In genomic region chr4:103451341-103451740, GRCh38 we compare ENCODE assay signal across 19 cellular contexts.
DNase-seq lines count a peak whose midpoint lies in the region; ATAC-seq, FAIRE-seq and TF ChIP-seq lines count a peak whose summit lies in the region.
"Had no signal": no experiment of that assay in that cellular context is flagged by ENCODE, and none has a peak within 500 bp of the region (broad histone marks: within the 10 kb centered on the region; RNA-seq: fewer than 3 reads in every experiment).

No MANE protein-coding gene starts in this region.

- H3K27ac ChIP-seq in breast epithelium (no peak overlapping the region), RWPE2 (ENCODE audit: poor library complexity, severe bottlenecking) (peak overlapping the region; percentile 97), keratinocyte (ENCODE audit: control insufficient read depth, insufficient read depth, low read length) (no peak overlapping the region), psoas muscle (no peak overlapping the region)
- H3K27ac ChIP-seq: 22Rv1, BLaER1 had no signal

- H3K9me1 ChIP-seq in keratinocyte (ENCODE audit: control insufficient read depth, extremely low read depth, insufficient read depth, low read length): no peaks in the 10 kb centered on the region

- no peak for TF ChIP-seq POLR2A in breast epithelium (IDR thresholded peaks at IDR 0.05)

- H3K27ac Mint-ChIP-seq in MCF 10A (ENCODE audit: low read depth, unreplicated experiment): no peak overlapping the region
- H3K27ac Mint-ChIP-seq: IgD-negative memory B cell had no signal

- H3K4me1 Mint-ChIP-seq in MCF 10A (ENCODE audit: insufficient read depth, unreplicated experiment): no peaks in the 10 kb centered on the region
- no peaks in the 10 kb centered on the region for H3K4me1 Mint-ChIP-seq in activated T-cell treated with anti-CD3 and anti-CD28 coated beads, Interleukin-2, amount 50 U/mL, for 4 hours (ENCODE audit: low read depth)
- H3K4me1 Mint-ChIP-seq: IgD-negative memory B cell had no signal

- no peak overlapping the region for H3K4me3 Mint-ChIP-seq in MCF 10A (ENCODE audit: unreplicated experiment)
- H3K4me3 Mint-ChIP-seq in activated T-cell treated with anti-CD3 and anti-CD28 coated beads, Interleukin-2, amount 50 U/mL, for 4 hours: no peak overlapping the region
- H3K4me3 Mint-ChIP-seq: IgD-negative memory B cell had no signal

- H4K20me1 ChIP-seq in keratinocyte (ENCODE audit: control insufficient read depth, extremely low read depth, insufficient read depth, low read length): no peaks in the 10 kb centered on the region
- H4K20me1 ChIP-seq: BLaER1 had no signal

- H3K9me3 ChIP-seq in breast epithelium: peaks cover 0 to 10% of the 10 kb centered on the region in 2 donors
- H3K9me3 ChIP-seq in RWPE2 (ENCODE audit: severe bottlenecking): peaks cover 3% of the 10 kb centered on the region
- no peaks in the 10 kb centered on the region for H3K9me3 ChIP-seq in keratinocyte (ENCODE audit: control insufficient read depth, low read depth, low read length)
- H3K9me3 ChIP-seq in psoas muscle: peaks cover 14% of the 10 kb centered on the region
- H3K9me3 ChIP-seq: BLaER1, HAP-1 had no signal

- intact Hi-C loops in MCF 10A (cut with micrococcal nuclease): no loop called here
- intact Hi-C loops in breast epithelium (cut with DNase I; ENCODE audit: low total_unique reads): no loop called here
- intact Hi-C loops in psoas muscle (cut with DNase I): no loop called here

- peak; percentile 82 for FAIRE-seq in keratinocyte (lab: Jason Lieb, UNC)
- FAIRE-seq: GM19239, RCC 7860 had no signal

- dilution Hi-C loops in keratinocyte (cut with MboI; ENCODE audit: extremely low pct_ligation_motif_present, low sequenced_read_pairs): no loop called here

- H3K4me2 ChIP-seq in keratinocyte (ENCODE audit: control insufficient read depth, extremely low read depth, insufficient read depth, low read depth, low read length): peak overlapping the region; percentile 35
- H3K4me2 ChIP-seq: BLaER1 had no signal

- no peak for TF ChIP-seq CTCF in MCF 10A (IDR thresholded peaks at IDR 0.05; ENCODE audit: unreplicated experiment)
- no peak for TF ChIP-seq CTCF in breast epithelium (IDR thresholded peaks at IDR 0.05)
- TF ChIP-seq CTCF in RWPE2 (IDR thresholded peaks at IDR 0.05; ENCODE audit: poor library complexity, severe bottlenecking): no peak
- no peak for TF ChIP-seq CTCF in keratinocyte (optimal IDR thresholded peaks at IDR 0.05 in 1 of 3, IDR thresholded peaks at IDR 0.05 in 1 of 3, conservative IDR thresholded peaks at IDR 0.05 in 1 of 3; ENCODE audit: extremely low read depth in 1 of 3, insufficient read depth in 2 of 3, low read length in 3 of 3)
- TF ChIP-seq CTCF in psoas muscle (IDR thresholded peaks at IDR 0.05): no peak

- no peaks in the 10 kb centered on the region for H3K36me3 Mint-ChIP-seq in MCF 10A (ENCODE audit: insufficient read depth, unreplicated experiment)
- H3K36me3 Mint-ChIP-seq in activated T-cell treated with anti-CD3 and anti-CD28 coated beads, Interleukin-2, amount 50 U/mL, for 4 hours (ENCODE audit: insufficient read depth): no peaks in the 10 kb centered on the region

- BruUV-seq in MCF 10A (replicated peaks; lab: Mats Ljungman, UMichigan): no TSS peak

- no peaks in the 10 kb centered on the region for H3K27me3 Mint-ChIP-seq in MCF 10A (ENCODE audit: insufficient read depth, unreplicated experiment)
- no peaks in the 10 kb centered on the region for H3K27me3 Mint-ChIP-seq in activated T-cell treated with anti-CD3 and anti-CD28 coated beads, Interleukin-2, amount 50 U/mL, for 4 hours (ENCODE audit: low read depth)
- H3K27me3 Mint-ChIP-seq: IgD-negative memory B cell had no signal

- CTCF ChIA-PET in MCF 10A (lab: Yijun Ruan, JAX): no interaction called here

- H3K9me3 Mint-ChIP-seq in MCF 10A (ENCODE audit: unreplicated experiment): no peaks in the 10 kb centered on the region
- H3K9me3 Mint-ChIP-seq in activated T-cell treated with anti-CD3 and anti-CD28 coated beads, Interleukin-2, amount 50 U/mL, for 4 hours: no peaks in the 10 kb centered on the region

- peak; percentile 61 for DNase-seq in MCF 10A (ENCODE audit: unreplicated experiment)
- DNase-seq in breast epithelium (ENCODE audit: low spot score in 2 of 2): no peak
- DNase-seq in RWPE2 (ENCODE audit: low spot score): no peak
- peak; percentile 2 for DNase-seq in keratinocyte (ENCODE audit: low read depth, low spot score)
- DNase-seq in psoas muscle: no peak
- no peak for DNase-seq in activated CD8-positive, alpha-beta memory T cell treated with anti-CD3 and anti-CD28 coated beads, Interleukin-2, amount 50 U/mL, for 48 hours
- no peak for DNase-seq in AG20443 (ENCODE audit: low spot score)
- DNase-seq in activated T-cell treated with anti-CD3 and anti-CD28 coated beads, Interleukin-2, amount 50 U/mL, for 4 hours: no peak
- DNase-seq: DMS 273 treated with DMSO at 0.1 percent for 48 hours, NCI-H146, NCI-H2081 treated with DMSO at 0.1 percent for 48 hours, NCI-H774, SIG-M5 had no signal

- H3K4me3 ChIP-seq in breast epithelium (no peak overlapping the region), RWPE2 (ENCODE audit: severe bottlenecking) (no peak overlapping the region), keratinocyte (ENCODE audit: control insufficient read depth in 2 of 3, extremely low read depth in 1 of 3, insufficient read depth in 2 of 3, low read depth in 1 of 3, low read length in 3 of 3) (no peak overlapping the region), psoas muscle (no peak overlapping the region)
- H3K4me3 ChIP-seq: BLaER1, HAP-1 had no signal

- ATAC-seq in RWPE2 (ENCODE audit: low read depth) (peak; percentile 99), psoas muscle (no peak)
- no peak for ATAC-seq in activated T-cell treated with anti-CD3 and anti-CD28 coated beads, Interleukin-2, amount 50 U/mL, for 4 hours

- H3K9ac ChIP-seq in keratinocyte (ENCODE audit: control insufficient read depth, extremely low read depth, insufficient read depth, low read length): no peak overlapping the region
- H3K9ac ChIP-seq: BLaER1 had no signal

- H3K36me3 ChIP-seq in breast epithelium: no peaks in the 10 kb centered on the region
- H3K36me3 ChIP-seq in RWPE2 (ENCODE audit: low read depth): no peaks in the 10 kb centered on the region
- H3K36me3 ChIP-seq in keratinocyte (ENCODE audit: control insufficient read depth in 2 of 2, extremely low read depth in 1 of 2, insufficient read depth in 2 of 2, low read length in 2 of 2): no peaks in the 10 kb centered on the region
- H3K36me3 ChIP-seq in psoas muscle (ENCODE audit: insufficient read depth in 1 of 2, low read depth in 1 of 2): no peaks in the 10 kb centered on the region
- H3K36me3 ChIP-seq: BLaER1, HAP-1 had no signal

- POLR2A ChIA-PET in MCF 10A (lab: Yijun Ruan, JAX): interaction anchor here (1.0 kb wide), 1 partner anchor 15 kb away, joined by 3 read pairs; no protein-coding TSS in a partner anchor

- H3K27me3 ChIP-seq in breast epithelium (no peaks in the 10 kb centered on the region), RWPE2 (ENCODE audit: insufficient read depth, poor library complexity, severe bottlenecking) (no peaks in the 10 kb centered on the region), keratinocyte (ENCODE audit: control insufficient read depth, extremely low read depth, insufficient read depth, low read length) (no peaks in the 10 kb centered on the region), psoas muscle (ENCODE audit: insufficient read depth in 3 of 3, low read length in 2 of 3) (no peaks in the 10 kb centered on the region)
- H3K27me3 ChIP-seq: BLaER1 had no signal

- H3K79me2 ChIP-seq in keratinocyte (ENCODE audit: control insufficient read depth, insufficient read depth, low read length): no peaks in the 10 kb centered on the region

- WGBS in psoas muscle, 3 donors: 89 to 97% (median 96%) methylated on average over 2 of the region's 2 CpGs

- H3K4me1 ChIP-seq in breast epithelium (no peaks in the 10 kb centered on the region), RWPE2 (ENCODE audit: insufficient read depth, poor library complexity, severe bottlenecking) (peaks cover 19% of the 10 kb centered on the region), keratinocyte (ENCODE audit: control insufficient read depth, extremely low read depth, insufficient read depth, low read length) (peaks cover 7% of the 10 kb centered on the region), psoas muscle (peaks cover 10% of the 10 kb centered on the region)
- H3K4me1 ChIP-seq: BLaER1, HAP-1 had no signal

- H2AFZ ChIP-seq in keratinocyte (ENCODE audit: control insufficient read depth, low read length): no peak overlapping the region

Comparison
In these comparisons a context has a peak if more than half of its experiments do, and no peak if none do; other contexts are left out.
1. DNase-seq: peak in MCF 10A (single experiment) and keratinocyte (single experiment); none in breast epithelium (0 of 2), RWPE2 (single experiment), psoas muscle (0 of 2), activated CD8-positive, alpha-beta memory T cell treated with anti-CD3 and anti-CD28 coated beads, Interleukin-2, amount 50 U/mL, for 48 hours (single experiment), AG20443 (single experiment) and activated T-cell treated with anti-CD3 and anti-CD28 coated beads, Interleukin-2, amount 50 U/mL, for 4 hours (single experiment).